1 cellular context compared by ENCODE assay signal in genomic region chr1:16125483-16125882, GRCh38.
TF ChIP-seq lines count a peak whose summit lies in the region.

No MANE protein-coding gene starts in this region.

TF ChIP-seq in HepG2, 621 proteins besides CTCF, POLR2A, EP300 and RAD21:
- peak; percentile 43 for TF ChIP-seq RBM22 (optimal IDR thresholded peaks at IDR 0.05; ENCODE audit: low read length)
- peak; percentile 73 for TF ChIP-seq ZNF629 (CRISPR knock-in tag; conservative IDR thresholded peaks at IDR 0.05)
- peak; percentile 86 for TF ChIP-seq ZNF768 (CRISPR knock-in tag; IDR thresholded peaks at IDR 0.05)
- TF ChIP-seq SIN3A (IDR thresholded peaks at IDR 0.05; ENCODE audit: borderline replicate concordance, low read depth, low read length): no peak
- TF ChIP-seq PAX8 (CRISPR knock-in tag; IDR thresholded peaks at IDR 0.05; ENCODE audit: borderline replicate concordance): no peak
